In the genomic region with DNA sequence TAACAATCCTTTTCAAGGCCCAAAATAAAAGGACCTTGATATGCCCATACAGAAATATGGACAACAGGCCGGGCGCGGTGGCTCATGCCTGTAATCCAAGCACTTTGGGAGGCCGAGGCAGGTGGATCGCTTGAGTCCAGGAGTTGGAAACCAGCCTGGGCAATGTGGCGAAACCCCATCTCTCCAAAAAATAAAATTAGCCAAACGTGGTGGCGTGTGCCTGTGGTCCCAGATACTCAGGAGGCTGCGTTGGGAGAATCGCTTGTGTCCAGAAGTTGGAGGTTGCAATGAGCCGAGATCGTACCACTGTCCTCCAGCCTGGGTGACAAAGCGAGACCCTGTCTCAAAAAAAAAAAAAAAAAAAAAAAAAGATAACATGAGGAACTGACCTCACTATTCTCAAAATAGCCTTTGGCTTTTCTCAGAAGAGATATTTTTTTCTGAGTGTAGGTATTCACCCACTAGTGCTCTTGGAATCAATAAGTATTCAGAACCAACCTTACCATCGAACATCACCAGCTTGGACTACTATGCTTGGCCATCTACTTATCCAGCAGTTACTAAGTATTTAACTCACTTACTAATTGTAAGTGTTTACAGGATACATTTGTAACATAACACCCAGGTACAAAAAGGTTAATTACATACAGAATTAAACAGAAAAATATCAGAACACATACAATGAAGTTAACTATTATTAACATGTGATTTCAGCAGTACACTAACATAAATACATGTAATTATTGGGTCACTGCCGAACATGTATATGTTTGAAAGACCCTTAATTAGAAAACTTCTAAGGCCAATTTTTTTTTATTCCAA, we compare ENCODE assay signal across 1 cellular context.
TF ChIP-seq lines count a peak whose summit lies in the region.

No MANE protein-coding gene starts in this region.

TF ChIP-seq in K562, 482 proteins besides CTCF, POLR2A, EP300 and RAD21 (continued from another document and continues in another):
- TF ChIP-seq, protein P1, sequence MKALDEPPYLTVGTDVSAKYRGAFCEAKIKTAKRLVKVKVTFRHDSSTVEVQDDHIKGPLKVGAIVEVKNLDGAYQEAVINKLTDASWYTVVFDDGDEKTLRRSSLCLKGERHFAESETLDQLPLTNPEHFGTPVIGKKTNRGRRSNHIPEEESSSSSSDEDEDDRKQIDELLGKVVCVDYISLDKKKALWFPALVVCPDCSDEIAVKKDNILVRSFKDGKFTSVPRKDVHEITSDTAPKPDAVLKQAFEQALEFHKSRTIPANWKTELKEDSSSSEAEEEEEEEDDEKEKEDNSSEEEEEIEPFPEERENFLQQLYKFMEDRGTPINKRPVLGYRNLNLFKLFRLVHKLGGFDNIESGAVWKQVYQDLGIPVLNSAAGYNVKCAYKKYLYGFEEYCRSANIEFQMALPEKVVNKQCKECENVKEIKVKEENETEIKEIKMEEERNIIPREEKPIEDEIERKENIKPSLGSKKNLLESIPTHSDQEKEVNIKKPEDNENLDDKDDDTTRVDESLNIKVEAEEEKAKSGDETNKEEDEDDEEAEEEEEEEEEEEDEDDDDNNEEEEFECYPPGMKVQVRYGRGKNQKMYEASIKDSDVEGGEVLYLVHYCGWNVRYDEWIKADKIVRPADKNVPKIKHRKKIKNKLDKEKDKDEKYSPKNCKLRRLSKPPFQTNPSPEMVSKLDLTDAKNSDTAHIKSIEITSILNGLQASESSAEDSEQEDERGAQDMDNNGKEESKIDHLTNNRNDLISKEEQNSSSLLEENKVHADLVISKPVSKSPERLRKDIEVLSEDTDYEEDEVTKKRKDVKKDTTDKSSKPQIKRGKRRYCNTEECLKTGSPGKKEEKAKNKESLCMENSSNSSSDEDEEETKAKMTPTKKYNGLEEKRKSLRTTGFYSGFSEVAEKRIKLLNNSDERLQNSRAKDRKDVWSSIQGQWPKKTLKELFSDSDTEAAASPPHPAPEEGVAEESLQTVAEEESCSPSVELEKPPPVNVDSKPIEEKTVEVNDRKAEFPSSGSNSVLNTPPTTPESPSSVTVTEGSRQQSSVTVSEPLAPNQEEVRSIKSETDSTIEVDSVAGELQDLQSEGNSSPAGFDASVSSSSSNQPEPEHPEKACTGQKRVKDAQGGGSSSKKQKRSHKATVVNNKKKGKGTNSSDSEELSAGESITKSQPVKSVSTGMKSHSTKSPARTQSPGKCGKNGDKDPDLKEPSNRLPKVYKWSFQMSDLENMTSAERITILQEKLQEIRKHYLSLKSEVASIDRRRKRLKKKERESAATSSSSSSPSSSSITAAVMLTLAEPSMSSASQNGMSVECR (CRISPR knock-in tag; IDR thresholded peaks at IDR 0.05) = no peak
- TF ChIP-seq ILK (tag; IDR thresholded peaks at IDR 0.05; ENCODE audit: borderline replicate concordance, low read depth) = no peak
- no peak for TF ChIP-seq SIRT6 (IDR thresholded peaks at IDR 0.05; ENCODE audit: low read depth, low read length)
- TF ChIP-seq, protein P2, sequence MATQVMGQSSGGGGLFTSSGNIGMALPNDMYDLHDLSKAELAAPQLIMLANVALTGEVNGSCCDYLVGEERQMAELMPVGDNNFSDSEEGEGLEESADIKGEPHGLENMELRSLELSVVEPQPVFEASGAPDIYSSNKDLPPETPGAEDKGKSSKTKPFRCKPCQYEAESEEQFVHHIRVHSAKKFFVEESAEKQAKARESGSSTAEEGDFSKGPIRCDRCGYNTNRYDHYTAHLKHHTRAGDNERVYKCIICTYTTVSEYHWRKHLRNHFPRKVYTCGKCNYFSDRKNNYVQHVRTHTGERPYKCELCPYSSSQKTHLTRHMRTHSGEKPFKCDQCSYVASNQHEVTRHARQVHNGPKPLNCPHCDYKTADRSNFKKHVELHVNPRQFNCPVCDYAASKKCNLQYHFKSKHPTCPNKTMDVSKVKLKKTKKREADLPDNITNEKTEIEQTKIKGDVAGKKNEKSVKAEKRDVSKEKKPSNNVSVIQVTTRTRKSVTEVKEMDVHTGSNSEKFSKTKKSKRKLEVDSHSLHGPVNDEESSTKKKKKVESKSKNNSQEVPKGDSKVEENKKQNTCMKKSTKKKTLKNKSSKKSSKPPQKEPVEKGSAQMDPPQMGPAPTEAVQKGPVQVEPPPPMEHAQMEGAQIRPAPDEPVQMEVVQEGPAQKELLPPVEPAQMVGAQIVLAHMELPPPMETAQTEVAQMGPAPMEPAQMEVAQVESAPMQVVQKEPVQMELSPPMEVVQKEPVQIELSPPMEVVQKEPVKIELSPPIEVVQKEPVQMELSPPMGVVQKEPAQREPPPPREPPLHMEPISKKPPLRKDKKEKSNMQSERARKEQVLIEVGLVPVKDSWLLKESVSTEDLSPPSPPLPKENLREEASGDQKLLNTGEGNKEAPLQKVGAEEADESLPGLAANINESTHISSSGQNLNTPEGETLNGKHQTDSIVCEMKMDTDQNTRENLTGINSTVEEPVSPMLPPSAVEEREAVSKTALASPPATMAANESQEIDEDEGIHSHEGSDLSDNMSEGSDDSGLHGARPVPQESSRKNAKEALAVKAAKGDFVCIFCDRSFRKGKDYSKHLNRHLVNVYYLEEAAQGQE (CRISPR knock-in tag; IDR thresholded peaks at IDR 0.05; ENCODE audit: low read depth) = no peak
- TF ChIP-seq, protein P3, sequence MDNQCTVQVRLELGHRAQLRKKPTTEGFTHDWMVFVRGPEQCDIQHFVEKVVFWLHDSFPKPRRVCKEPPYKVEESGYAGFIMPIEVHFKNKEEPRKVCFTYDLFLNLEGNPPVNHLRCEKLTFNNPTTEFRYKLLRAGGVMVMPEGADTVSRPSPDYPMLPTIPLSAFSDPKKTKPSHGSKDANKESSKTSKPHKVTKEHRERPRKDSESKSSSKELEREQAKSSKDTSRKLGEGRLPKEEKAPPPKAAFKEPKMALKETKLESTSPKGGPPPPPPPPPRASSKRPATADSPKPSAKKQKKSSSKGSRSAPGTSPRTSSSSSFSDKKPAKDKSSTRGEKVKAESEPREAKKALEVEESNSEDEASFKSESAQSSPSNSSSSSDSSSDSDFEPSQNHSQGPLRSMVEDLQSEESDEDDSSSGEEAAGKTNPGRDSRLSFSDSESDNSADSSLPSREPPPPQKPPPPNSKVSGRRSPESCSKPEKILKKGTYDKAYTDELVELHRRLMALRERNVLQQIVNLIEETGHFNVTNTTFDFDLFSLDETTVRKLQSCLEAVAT (IDR thresholded peaks at IDR 0.05) = peak; percentile 60 to 66; a peak in 2 of 4 replicates
- peak; percentile 81 for TF ChIP-seq SUPT5H (IDR thresholded peaks at IDR 0.05)
- no peak for TF ChIP-seq HMG20B (CRISPR knock-in tag; IDR thresholded peaks at IDR 0.05)
- TF ChIP-seq, protein P4, sequence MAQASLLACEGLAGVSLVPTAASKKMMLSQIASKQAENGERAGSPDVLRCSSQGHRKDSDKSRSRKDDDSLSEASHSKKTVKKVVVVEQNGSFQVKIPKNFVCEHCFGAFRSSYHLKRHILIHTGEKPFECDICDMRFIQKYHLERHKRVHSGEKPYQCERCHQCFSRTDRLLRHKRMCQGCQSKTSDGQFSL (CRISPR knock-in tag; IDR thresholded peaks at IDR 0.05) = no peak
- TF ChIP-seq, protein P4 (tag; IDR thresholded peaks at IDR 0.05) = no peak
- no peak for TF ChIP-seq STAG1 (CRISPR knock-in tag; IDR thresholded peaks at IDR 0.05; ENCODE audit: borderline replicate concordance)
- no peak for TF ChIP-seq ZNF57 (CRISPR knock-in tag; IDR thresholded peaks at IDR 0.05)
- no peak for TF ChIP-seq FOXJ2 (tag; IDR thresholded peaks at IDR 0.05)
- no peak for TF ChIP-seq E2F3 (CRISPR knock-in tag; IDR thresholded peaks at IDR 0.05)
- TF ChIP-seq, protein P5, sequence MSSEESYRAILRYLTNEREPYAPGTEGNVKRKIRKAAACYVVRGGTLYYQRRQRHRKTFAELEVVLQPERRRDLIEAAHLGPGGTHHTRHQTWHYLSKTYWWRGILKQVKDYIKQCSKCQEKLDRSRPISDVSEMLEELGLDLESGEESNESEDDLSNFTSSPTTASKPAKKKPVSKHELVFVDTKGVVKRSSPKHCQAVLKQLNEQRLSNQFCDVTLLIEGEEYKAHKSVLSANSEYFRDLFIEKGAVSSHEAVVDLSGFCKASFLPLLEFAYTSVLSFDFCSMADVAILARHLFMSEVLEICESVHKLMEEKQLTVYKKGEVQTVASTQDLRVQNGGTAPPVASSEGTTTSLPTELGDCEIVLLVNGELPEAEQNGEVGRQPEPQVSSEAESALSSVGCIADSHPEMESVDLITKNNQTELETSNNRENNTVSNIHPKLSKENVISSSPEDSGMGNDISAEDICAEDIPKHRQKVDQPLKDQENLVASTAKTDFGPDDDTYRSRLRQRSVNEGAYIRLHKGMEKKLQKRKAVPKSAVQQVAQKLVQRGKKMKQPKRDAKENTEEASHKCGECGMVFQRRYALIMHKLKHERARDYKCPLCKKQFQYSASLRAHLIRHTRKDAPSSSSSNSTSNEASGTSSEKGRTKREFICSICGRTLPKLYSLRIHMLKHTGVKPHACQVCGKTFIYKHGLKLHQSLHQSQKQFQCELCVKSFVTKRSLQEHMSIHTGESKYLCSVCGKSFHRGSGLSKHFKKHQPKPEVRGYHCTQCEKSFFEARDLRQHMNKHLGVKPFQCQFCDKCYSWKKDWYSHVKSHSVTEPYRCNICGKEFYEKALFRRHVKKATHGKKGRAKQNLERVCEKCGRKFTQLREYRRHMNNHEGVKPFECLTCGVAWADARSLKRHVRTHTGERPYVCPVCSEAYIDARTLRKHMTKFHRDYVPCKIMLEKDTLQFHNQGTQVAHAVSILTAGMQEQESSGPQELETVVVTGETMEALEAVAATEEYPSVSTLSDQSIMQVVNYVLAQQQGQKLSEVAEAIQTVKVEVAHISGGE (CRISPR knock-in tag; IDR thresholded peaks at IDR 0.05) = 0 out of 6 replicates have a peak, but pooled peaks of 1 of the 3 experiments have one; percentile 8
- no peak; the same call in none of the 2 replicates for TF ChIP-seq ZBTB17 (CRISPR knock-in tag; IDR thresholded peaks at IDR 0.05)
- no peak for TF ChIP-seq NR4A1 (CRISPR knock-in tag; IDR thresholded peaks at IDR 0.05)
- no peak for TF ChIP-seq NR4A1 (tag; IDR thresholded peaks at IDR 0.05)
- TF ChIP-seq ZNF766 (CRISPR knock-in tag; conservative IDR thresholded peaks at IDR 0.05) = peak; percentile 65; the same call in 1 of the 2 replicates
- TF ChIP-seq CBFB (CRISPR knock-in tag; IDR thresholded peaks at IDR 0.05) = no peak
- TF ChIP-seq CXXC5 (CRISPR knock-in tag; IDR thresholded peaks at IDR 0.05) = peak; percentile 55
- TF ChIP-seq BMI1 (IDR thresholded peaks at IDR 0.05; ENCODE audit: low read length) = no peak
- TF ChIP-seq ZNF79 (CRISPR knock-in tag; IDR thresholded peaks at IDR 0.05; ENCODE audit: low read depth) = no peak
- peak; percentile 70 for TF ChIP-seq EWSR1 (IDR thresholded peaks at IDR 0.05; ENCODE audit: borderline replicate concordance, low read depth, partially characterized antibody)
- TF ChIP-seq ZNF384 (IDR thresholded peaks at IDR 0.05; ENCODE audit: low read depth, low read length) = peak; percentile 95
- no peak for TF ChIP-seq CBX5 (IDR thresholded peaks at IDR 0.05; ENCODE audit: borderline replicate concordance, low read depth)
- TF ChIP-seq CREB1 (IDR thresholded peaks at IDR 0.05) = peak; percentile 5; the same call in 1 of the 2 replicates
- TF ChIP-seq CREB1 (CRISPR knock-in tag; IDR thresholded peaks at IDR 0.05) = no peak
- TF ChIP-seq PRMT5 (CRISPR knock-in tag; IDR thresholded peaks at IDR 0.05) = no peak
- TF ChIP-seq ZBTB8A (IDR thresholded peaks at IDR 0.05; ENCODE audit: partially characterized antibody) = no peak
- peak; percentile 48; the same call in 1 of the 2 replicates for TF ChIP-seq STAT5A (IDR thresholded peaks at IDR 0.05; ENCODE audit: borderline replicate concordance, low read length)
- no peak for TF ChIP-seq POU5F1 (IDR thresholded peaks at IDR 0.05; ENCODE audit: borderline replicate concordance, low read depth, low read length, partially characterized antibody)
- TF ChIP-seq, protein P6, sequence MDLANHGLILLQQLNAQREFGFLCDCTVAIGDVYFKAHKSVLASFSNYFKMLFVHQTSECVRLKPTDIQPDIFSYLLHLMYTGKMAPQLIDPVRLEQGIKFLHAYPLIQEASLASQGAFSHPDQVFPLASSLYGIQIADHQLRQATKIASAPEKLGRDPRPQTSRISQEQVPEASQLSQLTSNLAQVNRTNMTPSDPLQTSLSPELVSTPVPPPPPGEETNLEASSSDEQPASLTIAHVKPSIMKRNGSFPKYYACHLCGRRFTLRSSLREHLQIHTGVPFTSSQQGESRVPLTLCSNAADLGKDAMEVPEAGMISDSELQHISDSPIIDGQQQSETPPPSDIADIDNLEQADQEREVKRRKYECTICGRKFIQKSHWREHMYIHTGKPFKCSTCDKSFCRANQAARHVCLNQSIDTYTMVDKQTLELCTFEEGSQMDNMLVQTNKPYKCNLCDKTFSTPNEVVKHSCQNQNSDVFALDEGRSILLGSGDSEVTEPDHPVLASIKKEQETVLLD (IDR thresholded peaks at IDR 0.05) = no peak
- TF ChIP-seq ZFX (CRISPR knock-in tag; IDR thresholded peaks at IDR 0.05) = no peak
- no peak for TF ChIP-seq DDX20 (tag; IDR thresholded peaks at IDR 0.05; ENCODE audit: low read depth)
- TF ChIP-seq FOSL1 (tag; conservative IDR thresholded peaks at IDR 0.05) = peak; percentile 45
- peak; percentile 54; the same call in 1 of the 2 replicates for TF ChIP-seq SMAD4 (CRISPR knock-in tag; conservative IDR thresholded peaks at IDR 0.05)
- no peak for TF ChIP-seq POLR3A (IDR thresholded peaks at IDR 0.05; ENCODE audit: borderline replicate concordance, extremely low read depth, insufficient read depth, insufficient read length)
- no peak for TF ChIP-seq RBM14 (IDR thresholded peaks at IDR 0.05; ENCODE audit: borderline replicate concordance, insufficient read depth, low read depth, low read length)
- peak; percentile 59; the same call in 1 of the 2 replicates for TF ChIP-seq POLR2AphosphoS2 (IDR thresholded peaks at IDR 0.05; ENCODE audit: low read length)
- no peak for TF ChIP-seq RFX5 (IDR thresholded peaks at IDR 0.05; ENCODE audit: low read depth, low read length)
- TF ChIP-seq TSC22D4 (tag; IDR thresholded peaks at IDR 0.05) = no peak
- TF ChIP-seq ARID2 (IDR thresholded peaks at IDR 0.05) = 0 out of 2 replicates have a peak, but pooled peaks have one; percentile 6
- TF ChIP-seq CBX2 (IDR thresholded peaks at IDR 0.05; ENCODE audit: insufficient read depth, low read length, poor library complexity, severe bottlenecking) = no peak
- no peak for TF ChIP-seq ZNF695 (CRISPR knock-in tag; IDR thresholded peaks at IDR 0.05)
- TF ChIP-seq, protein P7, sequence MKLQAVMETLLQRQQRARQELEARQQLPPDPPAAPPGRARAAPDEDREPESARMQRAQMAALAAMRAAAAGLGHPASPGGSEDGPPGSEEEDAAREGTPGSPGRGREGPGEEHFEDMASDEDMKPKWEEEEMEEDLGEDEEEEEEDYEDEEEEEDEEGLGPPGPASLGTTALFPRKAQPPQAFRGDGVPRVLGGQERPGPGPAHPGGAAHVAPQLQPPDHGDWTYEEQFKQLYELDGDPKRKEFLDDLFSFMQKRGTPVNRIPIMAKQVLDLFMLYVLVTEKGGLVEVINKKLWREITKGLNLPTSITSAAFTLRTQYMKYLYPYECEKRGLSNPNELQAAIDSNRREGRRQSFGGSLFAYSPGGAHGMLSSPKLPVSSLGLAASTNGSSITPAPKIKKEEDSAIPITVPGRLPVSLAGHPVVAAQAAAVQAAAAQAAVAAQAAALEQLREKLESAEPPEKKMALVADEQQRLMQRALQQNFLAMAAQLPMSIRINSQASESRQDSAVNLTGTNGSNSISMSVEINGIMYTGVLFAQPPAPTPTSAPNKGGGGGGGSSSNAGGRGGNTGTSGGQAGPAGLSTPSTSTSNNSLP (IDR thresholded peaks at IDR 0.05; ENCODE audit: borderline replicate concordance, low read depth, low read length) = 0 out of 2 replicates have a peak, but pooled peaks have one; percentile 21
- no peak; the same call in 1 of the 2 replicates for TF ChIP-seq RFX1 (IDR thresholded peaks at IDR 0.05)
- no peak for TF ChIP-seq MCM5 (IDR thresholded peaks at IDR 0.05; ENCODE audit: low read depth)
- no peak for TF ChIP-seq JUNB (CRISPR knock-in tag; conservative IDR thresholded peaks at IDR 0.05)
